ENCODE assay signal across 34 cellular contexts in genomic region chr4:83981156-83981555, GRCh38.
"Had no signal": no experiment of that assay in that cellular context is flagged by ENCODE, and none has a peak within 500 bp of the region (broad histone marks: within the 10 kb centered on the region; RNA-seq: fewer than 3 reads in every experiment).

No MANE protein-coding gene starts in this region.

- DNase-seq: Karpas-422, Kasumi-1, MG63, MM.1S, MV-4-11, NCI-H1048, NCI-H1092, NCI-H1092 treated with DMSO at 0.1 percent for 48 hours, NCI-H1105, NCI-H1105 treated with DMSO at 0.1 percent for 48 hours, NCI-H1417, NCI-H1417 treated with DMSO at 0.1 percent for 48 hours, NCI-H1436, NCI-H1436 treated with DMSO at 0.1 percent for 48 hours, NCI-H146, NCI-H1694, NCI-H1694 treated with DMSO at 0.1 percent for 48 hours, NCI-H187, NCI-H187 treated with DMSO at 0.1 percent for 48 hours, NCI-H1930, NCI-H2029, NCI-H2029 treated with DMSO at 0.1 percent for 48 hours, NCI-H2081, NCI-H2081 treated with DMSO at 0.1 percent for 48 hours, NCI-H2107, NCI-H2171, NCI-H2171 treated with DMSO at 0.1 percent for 48 hours, NCI-H2227 treated with DMSO at 0.1 percent for 48 hours, NCI-H226, NCI-H345, NCI-H446, NCI-H446 treated with DMSO at 0.1 percent for 48 hours, NCI-H510A, NCI-H510A treated with DMSO at 0.1 percent for 48 hours had no signal

- H3K36me3 ChIP-seq: MG63 had no signal

- H3K9me3 ChIP-seq: MG63 had no signal

- H3K4me3 ChIP-seq: MG63 had no signal

- H3K27me3 ChIP-seq: MG63 had no signal
